1 cellular context compared by ENCODE assay signal in genomic region chr2:235478609-235479008, GRCh38.
TF ChIP-seq lines count a peak whose summit lies in the region.

No MANE protein-coding gene starts in this region.

TF ChIP-seq in K562, 482 proteins besides CTCF, POLR2A, EP300 and RAD21 (continued from another document):
- TF ChIP-seq ZNF398 (CRISPR knock-in tag; IDR thresholded peaks at IDR 0.05) (no peak), HNRNPL (IDR thresholded peaks at IDR 0.05; ENCODE audit: low read depth, low read length) (no peak), L3MBTL2 (IDR thresholded peaks at IDR 0.05) (0 out of 2 replicates have a peak, but pooled peaks have one; percentile 14), TCFL5 (CRISPR knock-in tag; conservative IDR thresholded peaks at IDR 0.05) (no peak)
